8 cellular contexts compared by ENCODE assay signal in genomic region chr3:42501321-42501680, GRCh38. TPM values are rescaled to one million over a fixed set of nuclear protein-coding genes. Genes with fewer than 3 reads are reported as not detected.
DNase-seq lines count a peak whose midpoint lies in the region; ATAC-seq, FAIRE-seq and TF ChIP-seq lines count a peak whose summit lies in the region.

No MANE protein-coding gene starts in this region.

- peak overlapping the region in 3 of 12 donors; percentile 43 to 66 (median 45) for H3K27ac ChIP-seq in heart left ventricle
- H3K27ac ChIP-seq in K562 (ENCODE audit: extremely low read depth, low read depth, low read length) = no peak overlapping the region
- H3K27ac ChIP-seq in mesendoderm (ENCODE audit: low read depth, low read length) = no peak overlapping the region

- H3K79me2 ChIP-seq in K562 (ENCODE audit: control insufficient read depth, insufficient read depth, low read length) (no peaks in the 10 kb centered on the region), mesendoderm (ENCODE audit: control insufficient read depth, insufficient read depth, low read length) (no peaks in the 10 kb centered on the region)

- H2BK5ac ChIP-seq in mesendoderm (ENCODE audit: low read length) = no peak overlapping the region

- H3K9me3 ChIP-seq in heart left ventricle (no peaks in the 10 kb centered on the region), K562 (replicated peaks; ENCODE audit: control insufficient read depth, insufficient read depth, low read depth, low read length) (no peaks in the 10 kb centered on the region)

- no peak overlapping the region for H2BK120ac ChIP-seq in mesendoderm (ENCODE audit: low read depth, low read length)

- no TSS peak for BruUV-seq in K562 (replicated peaks; lab: Mats Ljungman, UMichigan)

- FAIRE-seq in K562 (lab: Jason Lieb, UNC) = no peak

- in situ Hi-C loops in K562 (cut with MboI) = no loop called here

- H3K18ac ChIP-seq in mesendoderm (ENCODE audit: low read length) = no peak overlapping the region

- H2BK15ac ChIP-seq in mesendoderm (replicated peaks; ENCODE audit: low read depth) = no peak overlapping the region

- H2AFZ ChIP-seq in K562 (ENCODE audit: low read depth, low read length) = no peak overlapping the region

- no peak overlapping the region for H3K4ac ChIP-seq in mesendoderm (ENCODE audit: low read depth, low read length)

- H3K4me2 ChIP-seq in K562 (ENCODE audit: insufficient read depth, low read length) (no peak overlapping the region), mesendoderm (ENCODE audit: low read length) (peak overlapping the region; percentile 96)

- H3K56ac ChIP-seq in mesendoderm (ENCODE audit: low read length) = peak overlapping the region; percentile 84

- peak in 1 of 5 donors; percentile 19 for DNase-seq in heart left ventricle
- DNase-seq in cardiac septum (ENCODE audit: low spot score) = no peak
- no peak for DNase-seq in K562 (ENCODE audit: extremely low read depth in 1 of 4, low spot score in 3 of 4)
- peak; percentile 45 for DNase-seq in mesendoderm
- peak; percentile 40 for DNase-seq in ureter (ENCODE audit: low spot score)
- no peak for DNase-seq in nucleus accumbens (lab: John Stamatoyannopoulos, UW)
- no peak for DNase-seq in kidney glomerular epithelial cell (lab: John Stamatoyannopoulos, UW)

- H3K4me3 ChIP-seq in heart left ventricle (peak overlapping the region in 11 of 12 donors; percentile 13 to 63 (median 49)), K562 (no peak overlapping the region), mesendoderm (ENCODE audit: low read length) (peak overlapping the region; percentile 13)

- H4K5ac ChIP-seq in mesendoderm (ENCODE audit: low read length) = no peak overlapping the region

- POLR2A ChIA-PET in K562 (lab: Yijun Ruan, JAX) = interaction anchor here (0.6 to 1.4 kb wide), 3 partner anchors 15 to 818 kb away, joined by 3 read pairs; no protein-coding TSS in a partner anchor

- TF ChIP-seq POLR2A in heart left ventricle (IDR thresholded peaks at IDR 0.05) (no peak), K562 (conservative IDR thresholded peaks at IDR 0.05) (no peak)

- no peak for TF ChIP-seq EP300 in K562 (IDR thresholded peaks at IDR 0.05; ENCODE audit: low read length)

- 16 to 36% (median 20%) methylated on average over 21 to 27 of the region's 27 CpGs for WGBS in heart left ventricle, 4 donors
- 17% methylated on average over 27 of the region's 27 CpGs for WGBS in K562 (ENCODE audit: insufficient coverage, low coverage, missing lambda C conversion rate)
- no CpG with 5 or more reads among the region's 27 CpGs for WGBS in mesendoderm (ENCODE audit: extremely low coverage, insufficient coverage, low lambda C conversion rate)

- no peak for TF ChIP-seq CTCF in heart left ventricle (IDR thresholded peaks at IDR 0.05)
- TF ChIP-seq CTCF in K562 (IDR thresholded peaks at IDR 0.05 in 2 of 3, conservative IDR thresholded peaks at IDR 0.05 in 1 of 3; ENCODE audit: insufficient read depth in 2 of 3, low read depth in 1 of 3, low read length in 3 of 3) = no peak

- H3K9ac ChIP-seq in K562 (ENCODE audit: insufficient read depth in 1 of 2, low read depth in 2 of 2, low read length in 2 of 2) = peak overlapping the region in 1 of 2 experiments; percentile 73; a peak in 1 of 4 replicates
- H3K9ac ChIP-seq in mesendoderm (ENCODE audit: low read length) = peak overlapping the region; percentile 49

- no peaks in the 10 kb centered on the region for H3K79me1 ChIP-seq in mesendoderm (ENCODE audit: low read length)

- no peaks in the 10 kb centered on the region for H3K9me1 ChIP-seq in K562 (ENCODE audit: control insufficient read depth, insufficient read depth, low read length)

- H3K23ac ChIP-seq in mesendoderm (ENCODE audit: low read length) = peak overlapping the region; percentile 73

- H4K8ac ChIP-seq in mesendoderm (ENCODE audit: low read depth, low read length) = no peak overlapping the region

- TF ChIP-seq RAD21 in K562 (CRISPR knock-in tag; conservative IDR thresholded peaks at IDR 0.05 in 1 of 2, IDR thresholded peaks at IDR 0.05 in 1 of 2) = no peak

- H3K4me1 ChIP-seq in heart left ventricle (peaks cover 0 to 22% (median 12%) of the 10 kb centered on the region in 12 donors), K562 (replicated peaks in 1 of 2; ENCODE audit: control insufficient read depth in 2 of 2, insufficient read depth in 2 of 2, low read length in 2 of 2) (peaks cover 4 to 27% of the 10 kb centered on the region in 2 experiments; a peak in 4 of 5 replicates), mesendoderm (ENCODE audit: control insufficient read depth, low read depth, low read length) (no peaks in the 10 kb centered on the region)

- ATAC-seq in heart left ventricle (no peak), K562 (no peak), GM18861 (IDR thresholded peaks at IDR 0.05; ENCODE audit: unreplicated experiment) (no peak)

- CTCF ChIA-PET in K562 (lab: Yijun Ruan, JAX; ENCODE audit: low intra/inter-chr PET ratio) = interaction anchor here (2.1 to 2.3 kb wide), 2 partner anchors 35 to 39 kb away, joined by 11 to 18 read pairs; no protein-coding TSS in a partner anchor

- no peak overlapping the region for H2AK5ac ChIP-seq in mesendoderm (ENCODE audit: low read length)

- peaks cover 30% of the 10 kb centered on the region for H4K20me1 ChIP-seq in K562 (replicated peaks; ENCODE audit: control insufficient read depth, insufficient read depth, low read length)

- no peaks in the 10 kb centered on the region for H3K36me3 ChIP-seq in heart left ventricle
- H3K36me3 ChIP-seq in K562 (ENCODE audit: control insufficient read depth, insufficient read depth, low read length) = no peaks in the 10 kb centered on the region
- H3K36me3 ChIP-seq in mesendoderm (ENCODE audit: control insufficient read depth, insufficient read depth, low read length) = no peaks in the 10 kb centered on the region

- intact Hi-C loops in heart left ventricle (cut with DNase I) = loop anchor here in 9 of 10 donors (2.0 to 10.0 kb wide), 5 partner anchors 36 to 254 kb away; no protein-coding TSS in a partner anchor
- intact Hi-C loops in cardiac septum (cut with DNase I) = loop anchor here (2.0 kb wide), 1 partner anchor 36 kb away; no protein-coding TSS in a partner anchor
- intact Hi-C loops in K562 (cut with micrococcal nuclease) = loop anchor here (1.0 to 5.0 kb wide), 3 partner anchors 35 to 331 kb away; no protein-coding TSS in a partner anchor

- H3K27me3 ChIP-seq in heart left ventricle (peaks cover 0 to 34% (median 8%) of the 10 kb centered on the region in 9 donors), K562 (ENCODE audit: control insufficient read depth in 2 of 2, insufficient read depth in 2 of 2, low read length in 2 of 2) (peaks cover 23 to 59% of the 10 kb centered on the region in 2 experiments), mesendoderm (ENCODE audit: insufficient read depth, low read length, poor library complexity) (peaks cover 4% of the 10 kb centered on the region)

TF ChIP-seq in K562, 482 proteins besides CTCF, POLR2A, EP300 and RAD21:
- no peak for TF ChIP-seq ZNF785 (CRISPR knock-in tag; IDR thresholded peaks at IDR 0.05)
- no peak for TF ChIP-seq ZBED1 (IDR thresholded peaks at IDR 0.05)
- 0 out of 2 replicates have a peak, but pooled peaks have one; percentile 41 for TF ChIP-seq ZC3H4 (CRISPR knock-in tag; IDR thresholded peaks at IDR 0.05; ENCODE audit: borderline replicate concordance)

RNA-seq across cellular contexts. Expression of gene VIPR1, which starts 1.1 kb away (rescaled TPM):
- total RNA-seq in heart left ventricle = 1 to 10 TPM in 8 of 9 donors, under 1 TPM in 1; 0.96 to 5.4 (median 1.7) TPM
- polyA plus RNA-seq in heart left ventricle = 1 to 10 TPM; 3.0 to 3.5 TPM
- 0.89 TPM for total RNA-seq in cardiac septum
- 0.44 and 0.55 TPM in 2 replicates for total RNA-seq in K562 (2011; cell fraction: chromatin; rRNA removed; ENCODE audit: low replicate concordance)
- total RNA-seq in K562 (2011; cell fraction: nucleolus; rRNA removed) = 0.13 and 0.67 TPM in 2 replicates
- 0.53 and 0.73 TPM in 2 replicates for total RNA-seq in K562 (2011; cell fraction: nucleoplasm; rRNA removed)
- total RNA-seq in K562 (2014; rRNA removed) = 0.09 TPM in 1 of 2 replicates, not detected in the other
- total RNA-seq in K562 (2014; rRNA removed; fragmentation: Illumina TruSeq; extraction: Trizol) = 0.04 and 0.10 TPM in 2 replicates
- 0.11 and 0.14 TPM in 2 replicates for total RNA-seq in K562 (2015; rRNA removed; fragmentation: Illumina TruSeq; extraction: Trizol)
- 0.34 and 0.38 TPM in 2 replicates for total RNA-seq in K562 (2021)
- 0.15 and 0.21 TPM in 2 replicates for polyA plus RNA-seq in K562 (2011; rRNA removed)
- 0.30 TPM in 1 of 2 replicates, not detected in the other for polyA plus RNA-seq in K562 (2011; cell fraction: cytosol; rRNA removed)
- 0.21 and 1.7 TPM in 2 replicates for polyA plus RNA-seq in K562 (2011; cell fraction: nucleus; rRNA removed)
- 0.13 and 0.35 TPM in 2 replicates for polyA plus RNA-seq in K562 (2012)
- 0.06 TPM in 1 of 2 replicates, not detected in the other for polyA plus RNA-seq in K562 (2014; fragmentation: Illumina TruSeq; extraction: Trizol)
- not detected for polyA plus RNA-seq in K562 (2014; fragmentation: Nextera tagmentation; extraction: Ambion mirVana)
- not detected in 2 replicates for polyA plus RNA-seq in K562 (2014; rRNA removed)
- polyA minus RNA-seq in K562 (2011; rRNA and poly(A)+ RNA removed) = 0.21 TPM in 1 of 2 replicates, not detected in the other
- polyA minus RNA-seq in K562 (2011; cell fraction: cytosol; rRNA and poly(A)+ RNA removed) = not detected in 2 replicates
- 0.22 and 0.40 TPM in 2 replicates for polyA minus RNA-seq in K562 (2011; cell fraction: nucleus; rRNA and poly(A)+ RNA removed)
- polyA plus RNA-seq in mesendoderm (2013, experiment 1 of 2) = 2.8 TPM
- polyA plus RNA-seq in mesendoderm (2013, experiment 2 of 2) = 2.9 TPM
- total RNA-seq in ureter = 72.7 TPM

Comparison
In these comparisons a context has a peak if more than half of its experiments do, and no peak if none do; other contexts are left out.
1. DNase-seq: peak in mesendoderm (single experiment) and ureter (single experiment); none in cardiac septum (single experiment), K562 (0 of 4), nucleus accumbens (0 of 56) and kidney glomerular epithelial cell (single experiment).
2. RNA of gene VIPR1, which starts 1.1 kb away (total RNA-seq): 72.7 TPM in ureter (single experiment); 0.96 to 5.4 TPM in heart left ventricle, 0.89 TPM in cardiac septum (single experiment) and 0.04 to 0.73 TPM in K562; every median in the first group is over 10 times any median in the second.